Comparison of ENCODE assay signal across 1 cellular context in genomic region chr3:156812521-156813335, GRCh38.
TF ChIP-seq lines count a peak whose summit lies in the region.

No MANE protein-coding gene starts in this region.

TF ChIP-seq in K562, 482 proteins besides CTCF, POLR2A, EP300 and RAD21 (continued from another document and continues in another):
- no peak for TF ChIP-seq ZNF121 (CRISPR knock-in tag; conservative IDR thresholded peaks at IDR 0.05)
- no peak for TF ChIP-seq RBM15 (IDR thresholded peaks at IDR 0.05; ENCODE audit: insufficient read depth, low read length)
- peak; percentile 79 for TF ChIP-seq FOXJ3 (CRISPR knock-in tag; IDR thresholded peaks at IDR 0.05)
- TF ChIP-seq RNF2 (IDR thresholded peaks at IDR 0.05) = no peak
- no peak for TF ChIP-seq ZNF232 (CRISPR knock-in tag; IDR thresholded peaks at IDR 0.05)
- TF ChIP-seq BRF2 (IDR thresholded peaks at IDR 0.05; ENCODE audit: borderline replicate concordance, insufficient read depth, insufficient read length) = no peak
- no peak; the same call in 1 of the 2 replicates for TF ChIP-seq KLF6 (CRISPR knock-in tag; IDR thresholded peaks at IDR 0.05; ENCODE audit: borderline replicate concordance)
- no peak for TF ChIP-seq PRPF4 (IDR thresholded peaks at IDR 0.05; ENCODE audit: insufficient read depth, low read depth, low read length, poor library complexity, severe bottlenecking)
- TF ChIP-seq CBX1 (IDR thresholded peaks at IDR 0.05; ENCODE audit: low read depth) = no peak
- no peak for TF ChIP-seq FOXP1 (CRISPR knock-in tag; IDR thresholded peaks at IDR 0.05)
- TF ChIP-seq SMAD2 (IDR thresholded peaks at IDR 0.05; ENCODE audit: low read depth, low read length) = no peak
- no peak for TF ChIP-seq NKRF (IDR thresholded peaks at IDR 0.05; ENCODE audit: borderline replicate concordance)
- TF ChIP-seq IFI16 (CRISPR knock-in tag; IDR thresholded peaks at IDR 0.05) = no peak
- TF ChIP-seq DIDO1 (tag; IDR thresholded peaks at IDR 0.05; ENCODE audit: low read depth) = no peak
- TF ChIP-seq ZKSCAN3 (CRISPR knock-in tag; IDR thresholded peaks at IDR 0.05) = no peak
- TF ChIP-seq SP1 (CRISPR knock-in tag; IDR thresholded peaks at IDR 0.05) = no peak
- no peak for TF ChIP-seq XRCC3 (IDR thresholded peaks at IDR 0.05)
- TF ChIP-seq DMBX1 (CRISPR knock-in tag; IDR thresholded peaks at IDR 0.05; ENCODE audit: borderline replicate concordance) = peak; percentile 32; the same call in 1 of the 2 replicates
- TF ChIP-seq MCM5 (IDR thresholded peaks at IDR 0.05; ENCODE audit: low read depth) = no peak
- TF ChIP-seq SNRNP70 (optimal IDR thresholded peaks at IDR 0.05; ENCODE audit: low read depth, low read length) = no peak
- TF ChIP-seq SETDB1 (IDR thresholded peaks at IDR 0.05; ENCODE audit: low read length) = no peak
- TF ChIP-seq RREB1 (CRISPR knock-in tag; IDR thresholded peaks at IDR 0.05) = no peak
- no peak for TF ChIP-seq NR1H2 (CRISPR knock-in tag; IDR thresholded peaks at IDR 0.05)
- no peak for TF ChIP-seq ZNF184 (CRISPR knock-in tag; IDR thresholded peaks at IDR 0.05)
- TF ChIP-seq ZNF165 (CRISPR knock-in tag; IDR thresholded peaks at IDR 0.05; ENCODE audit: borderline replicate concordance) = no peak
- no peak for TF ChIP-seq ZNF583 (CRISPR knock-in tag; IDR thresholded peaks at IDR 0.05)
- no peak for TF ChIP-seq CBX2 (IDR thresholded peaks at IDR 0.05; ENCODE audit: insufficient read depth, low read length, poor library complexity, severe bottlenecking)
- no peak for TF ChIP-seq NCOA4 (IDR thresholded peaks at IDR 0.05; ENCODE audit: partially characterized antibody)
- peak; percentile 53 for TF ChIP-seq BHLHE40 (IDR thresholded peaks at IDR 0.05; ENCODE audit: low read length)
- TF ChIP-seq ZSCAN29 (IDR thresholded peaks at IDR 0.05) = no peak
- TF ChIP-seq ELF2 (CRISPR knock-in tag; IDR thresholded peaks at IDR 0.05) = no peak
- TF ChIP-seq L3MBTL2 (IDR thresholded peaks at IDR 0.05) = peak; percentile 69; the same call in 1 of the 2 replicates
- no peak for TF ChIP-seq RHOXF2B (CRISPR knock-in tag; conservative IDR thresholded peaks at IDR 0.05)
- no peak for TF ChIP-seq TEAD1 (CRISPR knock-in tag; IDR thresholded peaks at IDR 0.05)
- TF ChIP-seq ZNF512 (tag; IDR thresholded peaks at IDR 0.05) = no peak
- no peak for TF ChIP-seq USF2 (CRISPR knock-in tag; IDR thresholded peaks at IDR 0.05)
- no peak for TF ChIP-seq CCAR2 (IDR thresholded peaks at IDR 0.05; ENCODE audit: low read depth, low read length)
- TF ChIP-seq ZNF561 (CRISPR knock-in tag; conservative IDR thresholded peaks at IDR 0.05) = no peak
- no peak for TF ChIP-seq ZNF77 (CRISPR knock-in tag; IDR thresholded peaks at IDR 0.05)
- no peak for TF ChIP-seq ARID4B (CRISPR knock-in tag; IDR thresholded peaks at IDR 0.05)
- no peak for TF ChIP-seq PREB (CRISPR knock-in tag; IDR thresholded peaks at IDR 0.05)
- no peak for TF ChIP-seq HNRNPUL1 (IDR thresholded peaks at IDR 0.05; ENCODE audit: low read length)
- TF ChIP-seq TCFL5 (CRISPR knock-in tag; conservative IDR thresholded peaks at IDR 0.05) = no peak
- peak; percentile 86 for TF ChIP-seq CREM (IDR thresholded peaks at IDR 0.05; ENCODE audit: low read depth)
- no peak for TF ChIP-seq ZNF780A (CRISPR knock-in tag; IDR thresholded peaks at IDR 0.05)
- peak; percentile 89 for TF ChIP-seq C11orf30 (IDR thresholded peaks at IDR 0.05; ENCODE audit: low read depth)
- TF ChIP-seq TBP (optimal IDR thresholded peaks at IDR 0.05; ENCODE audit: low read depth, low read length) = no peak
- TF ChIP-seq BRF1 (IDR thresholded peaks at IDR 0.05; ENCODE audit: borderline replicate concordance, extremely low read depth, insufficient read length) = no peak
- no peak for TF ChIP-seq GABPB2 (CRISPR knock-in tag; conservative IDR thresholded peaks at IDR 0.05)
- no peak for TF ChIP-seq ZKSCAN8 (CRISPR knock-in tag; IDR thresholded peaks at IDR 0.05)
- TF ChIP-seq ERF (CRISPR knock-in tag; IDR thresholded peaks at IDR 0.05) = no peak
- no peak for TF ChIP-seq CHD1 (IDR thresholded peaks at IDR 0.05; ENCODE audit: low read length)
- TF ChIP-seq SLC30A9 (CRISPR knock-in tag; IDR thresholded peaks at IDR 0.05) = no peak
- TF ChIP-seq SMAD4 (CRISPR knock-in tag; conservative IDR thresholded peaks at IDR 0.05) = peak; percentile 68
